14 cellular contexts compared by ENCODE assay signal in the genomic region with DNA sequence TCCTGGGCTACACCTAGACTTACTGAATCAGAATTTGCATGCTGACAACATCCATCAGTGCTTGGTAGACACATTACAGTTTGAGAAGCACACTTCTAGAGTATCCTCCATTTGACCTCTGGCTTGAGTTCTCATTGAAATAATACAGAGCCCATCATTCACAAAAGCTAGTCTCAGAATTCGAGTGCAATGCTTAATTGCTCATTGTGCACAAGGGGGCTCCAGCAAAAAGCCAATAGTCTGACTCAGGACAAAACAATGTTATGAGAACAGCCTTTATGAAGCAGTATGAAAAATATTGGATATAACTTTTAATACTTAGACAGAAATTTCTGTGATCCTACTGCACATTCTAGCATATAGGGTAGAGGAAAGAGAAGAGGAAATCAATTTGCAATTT.
DNase-seq lines count a peak whose midpoint lies in the region; ATAC-seq and TF ChIP-seq lines count a peak whose summit lies in the region.
"Had no signal": no experiment of that assay in that cellular context is flagged by ENCODE, and none has a peak within 500 bp of the region (broad histone marks: within the 10 kb centered on the region; RNA-seq: fewer than 3 reads in every experiment).

No MANE protein-coding gene starts in this region.

- CTCF ChIA-PET in HEK293 (lab: Yijun Ruan, JAX) = interaction anchor here (0.7 to 1.1 kb wide), 2 partner anchors 10 to 56 kb away, joined by 3 read pairs; no protein-coding TSS in a partner anchor

- TF ChIP-seq CTCF in HEK293 (tag by site-specific recombination; IDR thresholded peaks at IDR 0.05) = no peak
- peak; percentile 38 for TF ChIP-seq CTCF in retinal pigment epithelial cell (conservative IDR thresholded peaks at IDR 0.05; ENCODE audit: low read depth, low read length)

- peaks cover 10% of the 10 kb centered on the region for H3K4me1 ChIP-seq in HEK293 (ENCODE audit: control insufficient read depth, insufficient read depth, low read length)

- POLR2A ChIA-PET in HEK293 (lab: Yijun Ruan, JAX) = no interaction called here

- no peak overlapping the region for H3K4me3 ChIP-seq in HEK293 (ENCODE audit: low read depth, low read length)
- H3K4me3 ChIP-seq in retinal pigment epithelial cell (ENCODE audit: low read length) = no peak overlapping the region
- H3K4me3 ChIP-seq: GM23338, left ventricle myocardium inferior, SK-N-MC had no signal

- peak; percentile 78 for ATAC-seq in SK-N-SH treated with all-trans-retinoic acid at 6 μM for 48 hours
- ATAC-seq: GM23338 had no signal

- no peak overlapping the region for H3K27ac ChIP-seq in HEK293 (ENCODE audit: extremely low read depth, low read depth, low read length)
- H3K27ac ChIP-seq: left ventricle myocardium inferior, SK-N-MC had no signal

- H3K9me3 ChIP-seq in HEK293 (ENCODE audit: control insufficient read depth, insufficient read depth, low read depth, low read length) = no peaks in the 10 kb centered on the region
- H3K9me3 ChIP-seq: left ventricle myocardium inferior had no signal

- DNase-seq in globus pallidus (ENCODE audit: low spot score) = peak; percentile 78
- DNase-seq in retinal pigment epithelial cell (ENCODE audit: low read depth) = no peak
- DNase-seq in NCI-H2196 treated with DMSO at 0.1 percent for 48 hours (lab: John Stamatoyannopoulos, UW; ENCODE audit: unreplicated experiment) = no peak
- no peak for DNase-seq in activated CD4-positive, alpha-beta T cell treated with anti-CD3 and anti-CD28 coated beads, Interleukin-2, amount 50 U/mL, for 4 hours
- no peak for DNase-seq in T-helper 9 cell
- DNase-seq: activated CD8-positive, alpha-beta memory T cell treated with anti-CD3 and anti-CD28 coated beads, Interleukin-2, amount 50 U/mL, for 48 hours; CD4-positive, alpha-beta T cell; effector CD4-positive, alpha-beta T cell; left ventricle myocardium inferior; NCI-H2107 had no signal

- no peaks in the 10 kb centered on the region for H3K36me3 ChIP-seq in HEK293 (ENCODE audit: control insufficient read depth in 2 of 2, insufficient read depth in 1 of 2, low read length in 2 of 2)
- H3K36me3 ChIP-seq: left ventricle myocardium inferior had no signal

TF ChIP-seq in HEK293, 187 proteins besides CTCF, POLR2A, EP300 and RAD21:
- TF ChIP-seq ZNF621 (tag by site-specific recombination; IDR thresholded peaks at IDR 0.05) = no peak
- TF ChIP-seq ZBTB20 (tag by site-specific recombination; IDR thresholded peaks at IDR 0.05) = peak; percentile 74; the same call in 1 of the 2 replicates
TF ChIP-seq in HEK293: peak in this region for 1.

TF ChIP-seq in SK-N-SH treated with all-trans-retinoic acid at 6 μM for 48 hours, 23 proteins besides CTCF, POLR2A, EP300 and RAD21:
- TF ChIP-seq, protein P1, sequence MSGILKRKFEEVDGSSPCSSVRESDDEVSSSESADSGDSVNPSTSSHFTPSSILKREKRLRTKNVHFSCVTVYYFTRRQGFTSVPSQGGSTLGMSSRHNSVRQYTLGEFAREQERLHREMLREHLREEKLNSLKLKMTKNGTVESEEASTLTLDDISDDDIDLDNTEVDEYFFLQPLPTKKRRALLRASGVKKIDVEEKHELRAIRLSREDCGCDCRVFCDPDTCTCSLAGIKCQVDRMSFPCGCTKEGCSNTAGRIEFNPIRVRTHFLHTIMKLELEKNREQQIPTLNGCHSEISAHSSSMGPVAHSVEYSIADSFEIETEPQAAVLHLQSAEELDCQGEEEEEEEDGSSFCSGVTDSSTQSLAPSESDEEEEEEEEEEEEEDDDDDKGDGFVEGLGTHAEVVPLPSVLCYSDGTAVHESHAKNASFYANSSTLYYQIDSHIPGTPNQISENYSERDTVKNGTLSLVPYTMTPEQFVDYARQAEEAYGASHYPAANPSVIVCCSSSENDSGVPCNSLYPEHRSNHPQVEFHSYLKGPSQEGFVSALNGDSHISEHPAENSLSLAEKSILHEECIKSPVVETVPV (CRISPR knock-in tag; IDR thresholded peaks at IDR 0.05) = no peak
- TF ChIP-seq ARNTL (CRISPR knock-in tag; IDR thresholded peaks at IDR 0.05; ENCODE audit: borderline replicate concordance, low read depth) (no peak), CSDC2 (CRISPR knock-in tag; IDR thresholded peaks at IDR 0.05) (no peak), ISL1 (CRISPR knock-in tag; IDR thresholded peaks at IDR 0.05) (peak; percentile 77), SNAI2 (CRISPR knock-in tag; IDR thresholded peaks at IDR 0.05) (no peak), TCF4 (CRISPR knock-in tag; IDR thresholded peaks at IDR 0.05; ENCODE audit: borderline replicate concordance) (no peak), CREB5 (CRISPR knock-in tag; IDR thresholded peaks at IDR 0.05; ENCODE audit: low read depth) (peak; percentile 33; the same call in 1 of the 2 replicates)
TF ChIP-seq in SK-N-SH treated with all-trans-retinoic acid at 6 μM for 48 hours: peak in this region for 2.
